In genomic region chr2:197786010-197786877, GRCh38 we compare ENCODE assay signal across 7 cellular contexts. TPM values are rescaled to one million over a fixed set of nuclear protein-coding genes. Genes with fewer than 3 reads are reported as not detected.
A peak's percentile ranks its signal among the peaks of the same experiment; 100 is the strongest.
DNase-seq lines count a peak whose midpoint lies in the region; ATAC-seq, FAIRE-seq and TF ChIP-seq lines count a peak whose summit lies in the region.

No MANE protein-coding gene starts in this region.

- DNase-seq in HUDEP-2 (lab: John Stamatoyannopoulos, UW; ENCODE audit: unreplicated experiment in 76 of 76) = peak in 44 of 76 experiments; percentile 3 to 61 (median 24)
- peak in 4 of 5 donors; percentile 21 to 75 (median 44) for DNase-seq in heart left ventricle
- DNase-seq in sciatic nerve (ENCODE audit: low spot score) = no peak
- no peak for DNase-seq in NCI-H1436 treated with DMSO at 0.1 percent for 48 hours (lab: John Stamatoyannopoulos, UW)
- DNase-seq in H54 (ENCODE audit: insufficient read length, low spot score) = no peak

- H3K27ac ChIP-seq in heart left ventricle = no peak overlapping the region

- H3K4me1 Mint-ChIP-seq in activated T-helper 17 cell treated with anti-CD3 and anti-CD28 coated beads, Interleukin-2, amount 50 U/mL, for 72 hours = peaks cover 4% of the 10 kb centered on the region

- H3K4me3 ChIP-seq in heart left ventricle = peak overlapping the region; percentile 29 to 57 (median 50)

- ATAC-seq in GM19351 (IDR thresholded peaks at IDR 0.05; ENCODE audit: unreplicated experiment) (peak; percentile 80), heart left ventricle (peak in 3 of 4 donors; percentile 67 to 87 (median 71)), sciatic nerve (peak; percentile 13)
- ATAC-seq in activated T-helper 17 cell treated with anti-CD3 and anti-CD28 coated beads, Interleukin-2, amount 50 U/mL, for 72 hours (replicated peaks) = peak; percentile 78

- intact Hi-C loops in heart left ventricle (cut with DNase I) = no loop called here
- intact Hi-C loops in sciatic nerve (cut with DNase I) = no loop called here

- no peaks in the 10 kb centered on the region for H3K36me3 Mint-ChIP-seq in activated T-helper 17 cell treated with anti-CD3 and anti-CD28 coated beads, Interleukin-2, amount 50 U/mL, for 72 hours (ENCODE audit: low read depth)

- peak; percentile 32 to 64 (median 42) for TF ChIP-seq CTCF in heart left ventricle (IDR thresholded peaks at IDR 0.05)

- peaks cover 0 to 11% (median 0%) of the 10 kb centered on the region in 12 donors for H3K4me1 ChIP-seq in heart left ventricle

- peaks cover 0 to 29% (median 13%) of the 10 kb centered on the region in 9 donors for H3K27me3 ChIP-seq in heart left ventricle

- H3K27ac Mint-ChIP-seq in activated T-helper 17 cell treated with anti-CD3 and anti-CD28 coated beads, Interleukin-2, amount 50 U/mL, for 72 hours = no peak overlapping the region

- peaks cover 8% of the 10 kb centered on the region for H3K27me3 Mint-ChIP-seq in activated T-helper 17 cell treated with anti-CD3 and anti-CD28 coated beads, Interleukin-2, amount 50 U/mL, for 72 hours

- FAIRE-seq in H54 (lab: Jason Lieb, UNC) = no peak

- H3K9me3 Mint-ChIP-seq in activated T-helper 17 cell treated with anti-CD3 and anti-CD28 coated beads, Interleukin-2, amount 50 U/mL, for 72 hours = no peaks in the 10 kb centered on the region

- WGBS in heart left ventricle, 4 donors = 5 to 8% (median 6%) methylated on average over 44 to 79 of the region's 79 CpGs

- no peaks in the 10 kb centered on the region for H3K36me3 ChIP-seq in heart left ventricle

- no peaks in the 10 kb centered on the region for H3K9me3 ChIP-seq in heart left ventricle

- H3K4me3 Mint-ChIP-seq in activated T-helper 17 cell treated with anti-CD3 and anti-CD28 coated beads, Interleukin-2, amount 50 U/mL, for 72 hours = peak overlapping the region; percentile 71

- TF ChIP-seq POLR2A in heart left ventricle (IDR thresholded peaks at IDR 0.05) = no peak
- TF ChIP-seq POLR2A in H54 (IDR thresholded peaks at IDR 0.05; ENCODE audit: low read depth, low read length) = no peak

RNA-seq across cellular contexts. Expression of gene BOLL, which starts 1.1 kb away (rescaled TPM):
- total RNA-seq in activated T-helper 17 cell treated with anti-CD3 and anti-CD28 coated beads, Interleukin-2, amount 50 U/mL, for 72 hours = not detected
- total RNA-seq in heart left ventricle (under 1 TPM in 2 of 9 donors, not detected in 7; 0.12 to 0.21 TPM), sciatic nerve (not detected)
- polyA plus RNA-seq in heart left ventricle = under 1 TPM in 1 of 2 donors, not detected in 1; 0.08 TPM

RNA-seq across cellular contexts. Expression of gene PLCL1, which starts 18.1 kb away (rescaled TPM):
- total RNA-seq in activated T-helper 17 cell treated with anti-CD3 and anti-CD28 coated beads, Interleukin-2, amount 50 U/mL, for 72 hours = 1 to 10 TPM in 1 of 2 donors, under 1 TPM in 1; 0.87 to 1.2 TPM
- 100 to 1,000 TPM in 3 of 9 donors, 10 to 100 TPM in 6; 65.9 to 126 (median 97.6) TPM for total RNA-seq in heart left ventricle
- polyA plus RNA-seq in heart left ventricle = 10 to 100 TPM; 22.0 to 33.3 TPM
- 6.7 TPM for total RNA-seq in sciatic nerve

Comparison
In these comparisons a context has a peak if more than half of its experiments do, and no peak if none do; other contexts are left out.
1. ATAC-seq: peak in every context shown above with its lines; median percentile 80 in GM19351; 78 in activated T-helper 17 cell treated with anti-CD3 and anti-CD28 coated beads, Interleukin-2, amount 50 U/mL, for 72 hours; 71 in heart left ventricle; 13 in sciatic nerve.
2. DNase-seq: peak in HUDEP-2 (44 of 76) and heart left ventricle (4 of 5); none in sciatic nerve (single experiment), NCI-H1436 treated with DMSO at 0.1 percent for 48 hours (single experiment) and H54 (single experiment).